Comparison of ENCODE assay signal across 1 cellular context in the genomic region with DNA sequence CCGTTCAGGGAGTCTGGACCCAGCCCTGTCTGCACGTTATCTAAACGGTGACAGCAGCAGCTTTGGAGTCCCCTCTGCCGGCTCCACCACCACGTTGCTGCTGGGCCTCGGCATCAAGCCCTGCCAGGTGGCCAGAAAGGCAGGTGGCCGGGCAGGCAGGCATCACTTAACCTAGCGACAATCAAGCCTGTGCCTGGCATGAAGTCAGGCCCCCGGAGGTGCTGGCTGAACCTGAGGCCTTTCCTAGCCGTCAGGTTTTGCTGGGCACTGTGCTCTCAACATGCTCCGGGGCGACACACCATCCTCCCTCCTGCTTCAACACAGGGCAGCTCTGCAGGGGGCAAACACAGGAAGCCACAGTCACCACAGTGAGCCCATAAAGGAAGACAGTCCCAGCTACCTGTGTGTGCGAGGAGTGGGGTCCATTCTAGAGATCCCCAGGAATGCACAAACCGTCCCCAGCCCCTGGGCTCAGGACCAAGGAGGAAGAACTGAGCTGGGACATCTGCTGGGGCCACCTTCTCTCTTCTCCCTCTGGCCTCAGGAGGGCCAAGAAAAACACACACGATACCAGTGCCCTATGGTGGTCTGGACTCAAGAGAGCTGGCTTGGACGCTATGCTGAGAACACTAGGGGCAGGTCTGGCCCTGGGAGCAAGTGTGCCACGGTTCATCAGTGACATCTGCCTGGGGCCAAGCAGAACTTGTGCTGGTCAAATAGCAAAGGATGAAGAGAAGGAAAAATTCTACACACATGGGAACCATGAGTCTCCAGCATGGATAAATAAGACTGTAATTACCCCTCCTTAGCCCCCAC.
TF ChIP-seq lines count a peak whose summit lies in the region.

No MANE protein-coding gene starts in this region.

TF ChIP-seq in H1, 55 proteins besides CTCF, POLR2A, EP300 and RAD21 (continued from another document):
- TF ChIP-seq CREB1 (IDR thresholded peaks at IDR 0.05) (no peak), CBX8 (IDR thresholded peaks at IDR 0.05; ENCODE audit: borderline replicate concordance, low read depth, low read length) (no peak), NANOG (IDR thresholded peaks at IDR 0.05; ENCODE audit: insufficient read depth, low read depth, low read length, poor library complexity, severe bottlenecking) (no peak), BCL11A (IDR thresholded peaks at IDR 0.05; ENCODE audit: low read depth in 2 of 2, low read length in 2 of 2) (no peak), SP4 (IDR thresholded peaks at IDR 0.05; ENCODE audit: low read length) (no peak), GTF2F1 (IDR thresholded peaks at IDR 0.05; ENCODE audit: borderline replicate concordance, low read depth, low read length) (no peak), USF2 (IDR thresholded peaks at IDR 0.05; ENCODE audit: low read length) (no peak)
